Comparison of ENCODE assay signal across 23 cellular contexts in genomic region chr15:27648359-27648758, GRCh38.
"Had no signal": no experiment of that assay in that cellular context is flagged by ENCODE, and none has a peak within 500 bp of the region (broad histone marks: within the 10 kb centered on the region; RNA-seq: fewer than 3 reads in every experiment).

No MANE protein-coding gene starts in this region.

- H3K4me3 ChIP-seq: cardiac muscle cell, PC-9 had no signal

- H3K27me3 Mint-ChIP-seq: activated B cell treated with CpG ODN at 0.5 μM for 24 hours; activated CD4-positive, alpha-beta T cell treated with anti-CD3 and anti-CD28 coated beads, Interleukin-2, amount 10 ng/mL, durations not matched to agents 24 days and 14 days; activated naive CD4-positive, alpha-beta T cell treated with anti-CD3 and anti-CD28 coated beads, Interleukin-2, amount 10 ng/mL, durations not matched to agents 7 days and 5 days; activated naive CD8-positive, alpha-beta T cell treated with anti-CD3 and anti-CD28 coated beads for 36 hours; T-cell had no signal

- H3K36me3 Mint-ChIP-seq: activated naive CD4-positive, alpha-beta T cell treated with anti-CD3 and anti-CD28 coated beads, Interleukin-2, amount 10 ng/mL, durations not matched to agents 7 days and 5 days; activated naive CD8-positive, alpha-beta T cell treated with anti-CD3 and anti-CD28 coated beads for 36 hours; T-cell had no signal

- H3K4me3 Mint-ChIP-seq: activated B cell treated with CpG ODN at 0.5 μM for 24 hours; activated CD4-positive, alpha-beta T cell treated with anti-CD3 and anti-CD28 coated beads, Interleukin-2, amount 10 ng/mL, durations not matched to agents 24 days and 14 days; activated naive CD4-positive, alpha-beta T cell treated with anti-CD3 and anti-CD28 coated beads, Interleukin-2, amount 10 ng/mL, durations not matched to agents 7 days and 5 days; activated naive CD8-positive, alpha-beta T cell treated with anti-CD3 and anti-CD28 coated beads for 36 hours; activated T-cell treated with anti-CD3 and anti-CD28 coated beads, Interleukin-2, amount 50 U/mL, for 4 hours; T-cell had no signal

- ATAC-seq: activated T-cell treated with anti-CD3 and anti-CD28 coated beads, Interleukin-2, amount 50 U/mL, for 4 hours; T-cell had no signal

- H3K27ac Mint-ChIP-seq: activated B cell treated with CpG ODN at 0.5 μM for 24 hours; activated CD4-positive, alpha-beta T cell treated with anti-CD3 and anti-CD28 coated beads, Interleukin-2, amount 10 ng/mL, durations not matched to agents 24 days and 14 days; activated naive CD4-positive, alpha-beta T cell treated with anti-CD3 and anti-CD28 coated beads, Interleukin-2, amount 10 ng/mL, durations not matched to agents 7 days and 5 days; activated naive CD8-positive, alpha-beta T cell treated with anti-CD3 and anti-CD28 coated beads for 36 hours; activated T-helper 2 cell treated with anti-CD3 and anti-CD28 coated beads, Interferon-gamma antibody, Interleukin-2, Interleukin-4, amounts not matched to agents 10 μg/mL and 5 μg/mL and 100 μg/mL, durations not matched to agents 14 hours and 24 hours and 36 hours; T-cell had no signal

- H3K4me1 Mint-ChIP-seq: activated B cell treated with CpG ODN at 0.5 μM for 24 hours; activated CD4-positive, alpha-beta T cell treated with anti-CD3 and anti-CD28 coated beads, Interleukin-2, amount 10 ng/mL, durations not matched to agents 24 days and 14 days; activated naive CD4-positive, alpha-beta T cell treated with anti-CD3 and anti-CD28 coated beads, Interleukin-2, amount 10 ng/mL, durations not matched to agents 7 days and 5 days; activated naive CD8-positive, alpha-beta T cell treated with anti-CD3 and anti-CD28 coated beads for 36 hours; T-cell had no signal

- DNase-seq: activated B cell treated with CpG ODN at 0.5 μM for 24 hours; activated CD4-positive, alpha-beta T cell treated with anti-CD3 and anti-CD28 coated beads for 1 hour; activated CD4-positive, alpha-beta T cell treated with anti-CD3 and anti-CD28 coated beads, Interleukin-2, amount 10 ng/mL, durations not matched to agents 24 days and 14 days; activated CD4-positive, alpha-beta T cell treated with anti-CD3 and anti-CD28 coated beads, Interleukin-2, amount 50 U/mL, for 48 hours; activated CD8-positive, alpha-beta memory T cell treated with anti-CD3 and anti-CD28 coated beads for 24 hours; activated gamma-delta T cell treated with Interleukin-2 at 50 U/mL for 16 hours; activated naive CD4-positive, alpha-beta T cell treated with anti-CD3 and anti-CD28 coated beads, Interleukin-2, amount 10 ng/mL, durations not matched to agents 7 days and 5 days; activated naive CD8-positive, alpha-beta T cell treated with anti-CD3 and anti-CD28 coated beads for 36 hours; activated T-cell treated with anti-CD3 and anti-CD28 coated beads, Interleukin-2, amount 50 U/mL, for 4 hours; brain microvascular endothelial cell; cerebellar nuclear complex; Karpas-422; NCI-H1048; NCI-H2029 treated with DMSO at 0.1 percent for 48 hours; NCI-H510A treated with DMSO at 0.1 percent for 48 hours; NCI-H774; PC-9; SHP77 treated with DMSO at 0.1 percent for 48 hours; T-cell; T-helper 2 cell; T1000 had no signal
